13 cellular contexts compared by ENCODE assay signal in the genomic region with DNA sequence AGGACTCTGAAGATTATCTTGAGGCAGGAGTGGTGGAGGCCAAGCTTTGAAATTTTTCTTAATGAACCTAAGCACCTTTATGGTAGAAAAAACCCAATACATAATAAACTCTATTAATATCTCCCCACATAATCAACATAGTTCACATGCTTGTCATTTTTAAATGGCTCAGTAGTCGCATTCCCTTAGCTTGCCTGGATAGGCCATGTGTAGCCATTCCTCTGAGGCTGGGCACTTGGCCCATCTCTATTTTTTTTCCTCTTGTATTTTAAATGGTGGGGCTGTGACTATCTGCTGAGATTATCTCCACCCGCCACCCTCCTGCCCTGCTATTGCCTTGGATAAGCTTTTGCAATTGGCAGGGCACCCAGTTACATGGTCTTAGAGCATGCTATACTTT.
DNase-seq lines count a peak whose midpoint lies in the region; TF ChIP-seq lines count a peak whose summit lies in the region.
"Had no signal": no experiment of that assay in that cellular context is flagged by ENCODE, and none has a peak within 500 bp of the region (broad histone marks: within the 10 kb centered on the region; RNA-seq: fewer than 3 reads in every experiment).

No MANE protein-coding gene starts in this region.

- H3K27me3 ChIP-seq in right atrium auricular region = no peaks in the 10 kb centered on the region
- no peaks in the 10 kb centered on the region for H3K27me3 ChIP-seq in smooth muscle cell (ENCODE audit: low read depth)
- peaks cover 0 to 5% (median 0%) of the 10 kb centered on the region in 3 donors for H3K27me3 ChIP-seq in stomach
- H3K27me3 ChIP-seq: thyroid gland had no signal

- H3K4me2 ChIP-seq in smooth muscle cell = no peak overlapping the region

- H3K9me3 ChIP-seq in right atrium auricular region = no peaks in the 10 kb centered on the region
- no peaks in the 10 kb centered on the region for H3K9me3 ChIP-seq in smooth muscle cell (replicated peaks; ENCODE audit: low read depth)
- H3K9me3 ChIP-seq in stomach = no peaks in the 10 kb centered on the region
- H3K9me3 ChIP-seq: thyroid gland had no signal

- H3K79me2 ChIP-seq in smooth muscle cell (ENCODE audit: low read depth) = peaks cover 13% of the 10 kb centered on the region

- no peak for TF ChIP-seq CTCF in astrocyte of the cerebellum (IDR thresholded peaks at IDR 0.05; ENCODE audit: low read depth, low read length, missing control alignments)
- TF ChIP-seq CTCF in right atrium auricular region (IDR thresholded peaks at IDR 0.05) = no peak
- TF ChIP-seq CTCF in smooth muscle cell (IDR thresholded peaks at IDR 0.05; ENCODE audit: borderline replicate concordance, insufficient read depth, poor library complexity, severe bottlenecking) = no peak
- TF ChIP-seq CTCF in stomach (IDR thresholded peaks at IDR 0.05) = no peak

- DNase-seq in GM03348 (ENCODE audit: low spot score) = peak; percentile 57
- DNase-seq in astrocyte of the cerebellum (ENCODE audit: low read depth) = peak; percentile 31
- DNase-seq in right atrium auricular region (ENCODE audit: low spot score) = no peak
- no peak for DNase-seq in smooth muscle cell (lab: John Stamatoyannopoulos, UW; ENCODE audit: unreplicated experiment)
- no peak for DNase-seq in stomach
- DNase-seq in NK-92 treated with Interleukin-12 subunit alpha and Interleukin-12 subunit beta, amount 100 ng/mL, for 24 hours (lab: John Stamatoyannopoulos, UW) = no peak
- DNase-seq in C1 segment of cervical spinal cord (lab: John Stamatoyannopoulos, UW) = no peak
- no peak for DNase-seq in NCI-H2029 treated with DMSO at 0.1 percent for 48 hours (lab: John Stamatoyannopoulos, UW)
- DNase-seq: activated CD4-positive, CD25-positive, alpha-beta regulatory T cell; activated CD8-positive, alpha-beta memory T cell treated with anti-CD3 and anti-CD28 coated beads, Interleukin-2, amount 50 U/mL, for 48 hours; dermis blood vessel endothelial cell; NCI-H2171 treated with DMSO at 0.1 percent for 48 hours; thyroid gland had no signal

- H3K27ac ChIP-seq in right atrium auricular region (peak overlapping the region; percentile 35 to 85), smooth muscle cell (ENCODE audit: low read depth) (peak overlapping the region; percentile 81), stomach (peak overlapping the region in 1 of 5 donors; percentile 21)

- H3K4me1 ChIP-seq in right atrium auricular region (peaks cover 0 to 44% of the 10 kb centered on the region in 2 donors), smooth muscle cell (ENCODE audit: low read depth) (peaks cover 19% of the 10 kb centered on the region), stomach (peaks cover 0 to 19% (median 6%) of the 10 kb centered on the region in 4 donors)

- TF ChIP-seq EP300 in stomach (IDR thresholded peaks at IDR 0.05) = no peak

- TF ChIP-seq POLR2A in stomach (IDR thresholded peaks at IDR 0.05) = no peak

- intact Hi-C loops in stomach (cut with DNase I; ENCODE audit: low total_unique reads) = no loop called here

- WGBS in smooth muscle cell (ENCODE audit: low lambda C conversion rate) = 70% methylated on average over 2 of the region's 2 CpGs
- 58 to 72% (median 66%) methylated on average over 2 of the region's 2 CpGs for WGBS in stomach, 5 donors

- no peak overlapping the region for H2AFZ ChIP-seq in smooth muscle cell (ENCODE audit: low read depth)

- H3F3A ChIP-seq in smooth muscle cell (ENCODE audit: low read depth) = peaks cover 19% of the 10 kb centered on the region

- in situ Hi-C loops in astrocyte of the cerebellum (cut with HindIII; ENCODE audit: low sequenced_read_pairs) = no loop called here

- H4K20me1 ChIP-seq in smooth muscle cell (ENCODE audit: low read depth) = no peaks in the 10 kb centered on the region

- H3K36me3 ChIP-seq in right atrium auricular region (no peaks in the 10 kb centered on the region), smooth muscle cell (ENCODE audit: low read depth) (no peaks in the 10 kb centered on the region), stomach (no peaks in the 10 kb centered on the region)
- H3K36me3 ChIP-seq: thyroid gland had no signal

- no peak overlapping the region for H3K9ac ChIP-seq in smooth muscle cell (ENCODE audit: low read depth)

- H3K4me3 ChIP-seq in astrocyte of the cerebellum (ENCODE audit: low read depth, low read length) (no peak overlapping the region), right atrium auricular region (no peak overlapping the region), smooth muscle cell (no peak overlapping the region), stomach (no peak overlapping the region)
- H3K4me3 ChIP-seq: thyroid gland had no signal

Comparison
In these comparisons a context has a peak if more than half of its experiments do, and no peak if none do; other contexts are left out.
1. DNase-seq: peak in GM03348 (single experiment) and astrocyte of the cerebellum (single experiment); none in right atrium auricular region (single experiment), smooth muscle cell (single experiment), stomach (single experiment), NK-92 treated with Interleukin-12 subunit alpha and Interleukin-12 subunit beta, amount 100 ng/mL, for 24 hours (single experiment), C1 segment of cervical spinal cord (0 of 14) and NCI-H2029 treated with DMSO at 0.1 percent for 48 hours (single experiment).